In genomic region chr6:157462956-157463742, GRCh38 we compare ENCODE assay signal across 18 cellular contexts.
DNase-seq lines count a peak whose midpoint lies in the region; ATAC-seq and TF ChIP-seq lines count a peak whose summit lies in the region.
"Had no signal": no experiment of that assay in that cellular context is flagged by ENCODE, and none has a peak within 500 bp of the region (broad histone marks: within the 10 kb centered on the region; RNA-seq: fewer than 3 reads in every experiment).

No MANE protein-coding gene starts in this region.

- ATAC-seq in GM23338, result peak; percentile 37
- ATAC-seq in activated T-cell treated with anti-CD3 and anti-CD28 coated beads, Interleukin-2, amount 50 U/mL, for 4 hours, result no peak
- ATAC-seq: activated naive CD8-positive, alpha-beta T cell treated with anti-CD3 and anti-CD28 coated beads, Interleukin-2, amount 50 U/mL, for 24 hours; left colon; natural killer cell treated with Interleukin-12 subunit alpha and Interleukin-12 subunit beta and Interleukin-15 and Interleukin-18, amount 100 ng/mL, for 72 hours; right cardiac atrium had no signal

- no peak overlapping the region for H2BK5ac ChIP-seq in trophoblast cell (ENCODE audit: low read depth, low read length, poor library complexity)

- H3K9me3 Mint-ChIP-seq in GM23338, result no peaks in the 10 kb centered on the region
- H3K9me3 Mint-ChIP-seq in activated T-cell treated with anti-CD3 and anti-CD28 coated beads, Interleukin-2, amount 50 U/mL, for 4 hours, result no peaks in the 10 kb centered on the region
- H3K9me3 Mint-ChIP-seq: activated naive CD8-positive, alpha-beta T cell treated with anti-CD3 and anti-CD28 coated beads, Interleukin-2, amount 50 U/mL, for 24 hours; natural killer cell treated with Interleukin-12 subunit alpha and Interleukin-12 subunit beta and Interleukin-15 and Interleukin-18, amount 100 ng/mL, for 72 hours had no signal

- H2BK120ac ChIP-seq in trophoblast cell (ENCODE audit: insufficient read depth, low read length, poor library complexity), result no peak overlapping the region

- H3K27ac Mint-ChIP-seq in GM23338, result no peak overlapping the region
- H3K27ac Mint-ChIP-seq: activated naive CD8-positive, alpha-beta T cell treated with anti-CD3 and anti-CD28 coated beads, Interleukin-2, amount 50 U/mL, for 24 hours; natural killer cell treated with Interleukin-12 subunit alpha and Interleukin-12 subunit beta and Interleukin-15 and Interleukin-18, amount 100 ng/mL, for 72 hours had no signal

- no peak overlapping the region for H3K27ac ChIP-seq in GM23338 (ENCODE audit: low read depth)
- H3K27ac ChIP-seq in RWPE1, result no peak overlapping the region
- H3K27ac ChIP-seq in trophoblast cell (ENCODE audit: low read depth, low read length), result no peak overlapping the region
- H3K27ac ChIP-seq: parathyroid adenoma had no signal

- H3K4me3 ChIP-seq in GM23338 (no peak overlapping the region), endocrine pancreas (ENCODE audit: control insufficient read depth, insufficient read depth, low read length) (peak overlapping the region; percentile 10), trophoblast cell (ENCODE audit: low read depth, low read length) (no peak overlapping the region)

- no peaks in the 10 kb centered on the region for H3K27me3 Mint-ChIP-seq in GM23338 (ENCODE audit: insufficient read depth, low read depth, poor library complexity)
- no peaks in the 10 kb centered on the region for H3K27me3 Mint-ChIP-seq in activated T-cell treated with anti-CD3 and anti-CD28 coated beads, Interleukin-2, amount 50 U/mL, for 4 hours (ENCODE audit: low read depth)
- H3K27me3 Mint-ChIP-seq: activated naive CD8-positive, alpha-beta T cell treated with anti-CD3 and anti-CD28 coated beads, Interleukin-2, amount 50 U/mL, for 24 hours; natural killer cell treated with Interleukin-12 subunit alpha and Interleukin-12 subunit beta and Interleukin-15 and Interleukin-18, amount 100 ng/mL, for 72 hours had no signal

- peaks cover 33% of the 10 kb centered on the region for H3K4me1 Mint-ChIP-seq in GM23338
- peaks cover 28% of the 10 kb centered on the region for H3K4me1 Mint-ChIP-seq in activated T-cell treated with anti-CD3 and anti-CD28 coated beads, Interleukin-2, amount 50 U/mL, for 4 hours (ENCODE audit: low read depth)

- H3K23ac ChIP-seq in trophoblast cell (ENCODE audit: low read length), result no peak overlapping the region

- no peak overlapping the region for H2BK12ac ChIP-seq in trophoblast cell (ENCODE audit: low read length)

- no peak overlapping the region for H4K8ac ChIP-seq in trophoblast cell (ENCODE audit: low read depth, low read length)

- no peaks in the 10 kb centered on the region for H3K36me3 Mint-ChIP-seq in GM23338 (ENCODE audit: low read depth)
- H3K36me3 Mint-ChIP-seq in activated T-cell treated with anti-CD3 and anti-CD28 coated beads, Interleukin-2, amount 50 U/mL, for 4 hours (ENCODE audit: insufficient read depth), result no peaks in the 10 kb centered on the region
- H3K36me3 Mint-ChIP-seq: natural killer cell treated with Interleukin-12 subunit alpha and Interleukin-12 subunit beta and Interleukin-15 and Interleukin-18, amount 100 ng/mL, for 72 hours had no signal

- no peak overlapping the region for H3K4ac ChIP-seq in trophoblast cell (ENCODE audit: low read depth, low read length)

- H3K4me1 ChIP-seq in GM23338 (ENCODE audit: insufficient read depth) (peaks cover 32% of the 10 kb centered on the region), endocrine pancreas (ENCODE audit: control insufficient read depth, insufficient read depth, low read length) (peaks cover 7% of the 10 kb centered on the region), trophoblast cell (ENCODE audit: control insufficient read depth in 1 of 2, insufficient read depth in 2 of 2, low read length in 2 of 2) (peaks cover 10 to 27% of the 10 kb centered on the region in 2 experiments)

- H3K79me1 ChIP-seq in trophoblast cell (ENCODE audit: low read length), result peaks cover 10% of the 10 kb centered on the region

- no CpG with 5 or more reads among the region's 6 CpGs for WGBS in trophoblast cell (ENCODE audit: extremely low coverage, insufficient coverage, insufficient read length)

- no peak overlapping the region for H3K9ac ChIP-seq in endocrine pancreas (ENCODE audit: control insufficient read depth, insufficient read depth, low read length)
- H3K9ac ChIP-seq in trophoblast cell (ENCODE audit: low read length), result no peak overlapping the region
- H3K9ac ChIP-seq: parathyroid adenoma had no signal

- H3K79me2 ChIP-seq in GM23338 (replicated peaks; ENCODE audit: insufficient read depth) (no peaks in the 10 kb centered on the region), trophoblast cell (ENCODE audit: control insufficient read depth, insufficient read depth, low read length, poor library complexity) (no peaks in the 10 kb centered on the region)

- H3K9me3 ChIP-seq in endocrine pancreas (ENCODE audit: control insufficient read depth, low read length) (no peaks in the 10 kb centered on the region), trophoblast cell (ENCODE audit: insufficient read depth, low read depth, low read length) (no peaks in the 10 kb centered on the region)

- H2AK5ac ChIP-seq in trophoblast cell (ENCODE audit: low read length), result no peak overlapping the region

- POLR2A ChIA-PET in RWPE1 (lab: Yijun Ruan, JAX; ENCODE audit: low non-redundant PET), result no interaction called here

- no peaks in the 10 kb centered on the region for H3K36me3 ChIP-seq in GM23338 (ENCODE audit: insufficient read depth)
- no peaks in the 10 kb centered on the region for H3K36me3 ChIP-seq in endocrine pancreas (ENCODE audit: control insufficient read depth, insufficient read depth, low read length)
- no peaks in the 10 kb centered on the region for H3K36me3 ChIP-seq in trophoblast cell (ENCODE audit: control insufficient read depth in 1 of 2, insufficient read depth in 2 of 2, low read length in 2 of 2)

- peak overlapping the region; percentile 43 for H4K91ac ChIP-seq in trophoblast cell (ENCODE audit: low read depth, low read length)

- no peaks in the 10 kb centered on the region for H4K20me1 ChIP-seq in GM23338 (replicated peaks; ENCODE audit: insufficient read depth)

- H3K4me2 ChIP-seq in GM23338, result no peak overlapping the region
- no peak overlapping the region for H3K4me2 ChIP-seq in trophoblast cell (ENCODE audit: low read length)

- TF ChIP-seq CTCF in GM23338 (conservative IDR thresholded peaks at IDR 0.05; ENCODE audit: low read depth in 2 of 2) (no peak), RWPE1 (conservative IDR thresholded peaks at IDR 0.05; ENCODE audit: low read depth) (no peak)

- H3K18ac ChIP-seq in trophoblast cell (ENCODE audit: low read length), result no peak overlapping the region

- CTCF ChIA-PET in RWPE1 (lab: Yijun Ruan, JAX), result interaction anchor here (0.6 kb wide), 1 partner anchor 148 kb away, joined by 3 read pairs; no protein-coding TSS in a partner anchor

- no peak overlapping the region for H2AFZ ChIP-seq in GM23338
- no peak overlapping the region for H2AFZ ChIP-seq in trophoblast cell (ENCODE audit: insufficient read depth, low read length, poor library complexity)
- H2AFZ ChIP-seq: parathyroid adenoma had no signal

- no peak overlapping the region for H3K4me3 Mint-ChIP-seq in GM23338
- H3K4me3 Mint-ChIP-seq in activated T-cell treated with anti-CD3 and anti-CD28 coated beads, Interleukin-2, amount 50 U/mL, for 4 hours, result no peak overlapping the region
- H3K4me3 Mint-ChIP-seq: activated naive CD8-positive, alpha-beta T cell treated with anti-CD3 and anti-CD28 coated beads, Interleukin-2, amount 50 U/mL, for 24 hours; natural killer cell treated with Interleukin-12 subunit alpha and Interleukin-12 subunit beta and Interleukin-15 and Interleukin-18, amount 100 ng/mL, for 72 hours had no signal

- no peaks in the 10 kb centered on the region for H3F3A ChIP-seq in GM23338 (replicated peaks; ENCODE audit: low read depth)

- DNase-seq in GM23338 (ENCODE audit: low spot score) (peak; percentile 38), RWPE1 (ENCODE audit: low spot score) (peak; percentile 40), trophoblast cell (peak in 1 of 2 donors; percentile 59), Ammon's horn (ENCODE audit: low spot score) (no peak), superior temporal gyrus (ENCODE audit: extremely low spot score) (no peak)
- DNase-seq in activated T-cell treated with anti-CD3 and anti-CD28 coated beads, Interleukin-2, amount 50 U/mL, for 4 hours, result no peak
- DNase-seq: activated CD4-positive, alpha-beta T cell treated with anti-CD3 and anti-CD28 coated beads for 4 hours; activated effector memory CD4-positive, alpha-beta T cell treated with anti-CD3 and anti-CD28 coated beads, Interleukin-2, amount 50 U/mL, for 16 hours; activated naive CD8-positive, alpha-beta T cell treated with anti-CD3 and anti-CD28 coated beads, Interleukin-2, amount 50 U/mL, for 24 hours; glutamatergic neuron; KG1; left colon; NCI-H187; right cardiac atrium; SIG-M5 had no signal

- no peaks in the 10 kb centered on the region for H3K27me3 ChIP-seq in GM23338 (ENCODE audit: insufficient read depth)
- no peaks in the 10 kb centered on the region for H3K27me3 ChIP-seq in endocrine pancreas (ENCODE audit: control insufficient read depth, insufficient read depth, low read length)
- no peaks in the 10 kb centered on the region for H3K27me3 ChIP-seq in trophoblast cell (ENCODE audit: insufficient read depth, low read length)

- no peak overlapping the region for H3K14ac ChIP-seq in trophoblast cell (ENCODE audit: low read length)

- H3K9me2 ChIP-seq in GM23338 (ENCODE audit: insufficient read depth), result no peaks in the 10 kb centered on the region

- no peak overlapping the region for H4K12ac ChIP-seq in trophoblast cell (ENCODE audit: low read depth, low read length)

TF ChIP-seq in GM23338, 12 proteins besides CTCF, POLR2A, EP300 and RAD21 (continues in another document):
- no peak for TF ChIP-seq ETS1 (IDR thresholded peaks at IDR 0.05)
- TF ChIP-seq POLR2AphosphoS5 (IDR thresholded peaks at IDR 0.05; ENCODE audit: low read depth), result no peak
- TF ChIP-seq EZH2phosphoT487 (IDR thresholded peaks at IDR 0.05; ENCODE audit: unreplicated experiment), result no peak

Comparison
In these comparisons a context has a peak if more than half of its experiments do, and no peak if none do; other contexts are left out.
1. DNase-seq: peak in GM23338 (single experiment) and RWPE1 (single experiment); none in Ammon's horn (single experiment), superior temporal gyrus (single experiment) and activated T-cell treated with anti-CD3 and anti-CD28 coated beads, Interleukin-2, amount 50 U/mL, for 4 hours (single experiment).